Comparison of ENCODE assay signal across 1 cellular context in genomic region chr5:173567548-173567947, GRCh38.
TF ChIP-seq lines count a peak whose summit lies in the region.

No MANE protein-coding gene starts in this region.

TF ChIP-seq in WTC11, 78 proteins besides CTCF, POLR2A, EP300 and RAD21 (continued from another document):
- TF ChIP-seq HMGXB4 (CRISPR knock-in tag; IDR thresholded peaks at IDR 0.05) (no peak), JAZF1 (CRISPR knock-in tag; IDR thresholded peaks at IDR 0.05) (no peak), MAX (CRISPR knock-in tag; IDR thresholded peaks at IDR 0.05) (no peak)
TF ChIP-seq in WTC11: peak in this region for 0.
